Comparison of ENCODE assay signal across 1 cellular context in genomic region chr1:18633428-18634155, GRCh38.
TF ChIP-seq lines count a peak whose summit lies in the region.

No MANE protein-coding gene starts in this region.

TF ChIP-seq in A549, 52 proteins besides CTCF, POLR2A, EP300 and RAD21 (continued from another document):
- peak; percentile 3 for TF ChIP-seq ZFP36 (IDR thresholded peaks at IDR 0.05; ENCODE audit: borderline replicate concordance, partially characterized antibody)
